ENCODE assay signal across 22 cellular contexts in genomic region chr6:101626264-101626663, GRCh38.
DNase-seq lines count a peak whose midpoint lies in the region; ATAC-seq lines count a peak whose summit lies in the region.
"Had no signal": no experiment of that assay in that cellular context is flagged by ENCODE, and none has a peak within 500 bp of the region (broad histone marks: within the 10 kb centered on the region; RNA-seq: fewer than 3 reads in every experiment).

No MANE protein-coding gene starts in this region.

- no peak for ATAC-seq in GM18498 (IDR thresholded peaks at IDR 0.05; ENCODE audit: unreplicated experiment)
- ATAC-seq: activated T-cell treated with anti-CD3 and anti-CD28 coated beads, Interleukin-2, amount 50 U/mL, for 4 hours; natural killer cell; stimulated activated effector memory CD8-positive, alpha-beta T cell treated with anti-CD3 and anti-CD28 coated beads, Interleukin-12 subunit alpha, Interleukin-12 subunit beta, amount 100 ng/mL, for 72 hours had no signal

- peak; percentile 30 for DNase-seq in NCI-H1105 treated with DMSO at 0.1 percent for 48 hours (lab: John Stamatoyannopoulos, UW)
- DNase-seq in NCI-H1105 (lab: John Stamatoyannopoulos, UW) = no peak
- DNase-seq in NCI-H2171 treated with DMSO at 0.1 percent for 48 hours (lab: John Stamatoyannopoulos, UW) = peak; percentile 55
- peak; percentile 39 for DNase-seq in cerebellum (ENCODE audit: low spot score)
- DNase-seq in retina = peak; percentile 24
- no peak for DNase-seq in middle frontal gyrus (ENCODE audit: extremely low spot score, low spot score)
- DNase-seq in activated CD4-positive, alpha-beta T cell treated with anti-CD3 and anti-CD28 coated beads for 4 hours = no peak
- DNase-seq: 8988T; activated CD4-positive, alpha-beta memory T cell treated with anti-CD3 and anti-CD28 coated beads for 36 hours; activated naive CD4-positive, alpha-beta T cell treated with anti-CD3 and anti-CD28 coated beads, Interleukin-2, amount 10 ng/mL, durations not matched to agents 7 days and 5 days; activated T-cell treated with anti-CD3 and anti-CD28 coated beads, Interleukin-2, amount 50 U/mL, for 4 hours; aorta; Calu3; effector memory CD4-positive, alpha-beta T cell; GOT3; natural killer cell; NCI-H524 treated with DMSO at 0.1 percent for 48 hours; T-helper 2 cell; testis; WERI-Rb-1 had no signal

Comparison
In these comparisons a context has a peak if more than half of its experiments do, and no peak if none do; other contexts are left out.
1. DNase-seq: peak in NCI-H1105 treated with DMSO at 0.1 percent for 48 hours (single experiment), NCI-H2171 treated with DMSO at 0.1 percent for 48 hours (single experiment), cerebellum (single experiment) and retina (single experiment); none in NCI-H1105 (single experiment), middle frontal gyrus (single experiment) and activated CD4-positive, alpha-beta T cell treated with anti-CD3 and anti-CD28 coated beads for 4 hours (0 of 2).